24 cellular contexts compared by ENCODE assay signal in the genomic region with DNA sequence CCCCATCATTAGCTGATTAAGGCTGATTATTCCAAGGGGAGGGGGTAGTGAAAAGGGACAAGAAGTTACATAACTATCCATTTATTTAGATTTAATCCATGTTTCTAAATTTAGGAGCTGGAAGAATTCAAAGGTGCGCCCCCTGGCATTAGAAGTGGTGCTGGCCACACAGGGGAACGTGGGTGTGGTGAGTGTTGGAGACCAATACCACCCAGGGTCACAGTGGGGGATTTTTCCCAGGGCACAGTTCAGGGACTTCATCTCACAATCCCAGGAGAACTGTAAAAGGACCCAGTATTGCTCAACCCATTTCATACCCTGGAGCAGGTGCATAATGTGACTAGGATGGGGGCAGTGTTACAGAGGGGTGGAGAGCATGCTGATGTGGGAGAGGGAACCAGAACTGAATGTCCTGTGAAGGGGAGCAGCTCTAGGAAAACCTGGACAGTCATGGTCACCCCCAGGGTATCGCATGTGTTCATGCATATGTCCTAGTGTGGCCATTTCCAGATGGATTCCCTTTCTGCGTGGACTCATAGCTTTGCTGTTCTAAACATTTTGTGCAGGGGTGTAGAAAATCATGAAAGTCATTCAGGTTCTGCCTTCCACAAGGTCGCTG.
DNase-seq lines count a peak whose midpoint lies in the region; ATAC-seq and TF ChIP-seq lines count a peak whose summit lies in the region.
"Had no signal": no experiment of that assay in that cellular context is flagged by ENCODE, and none has a peak within 500 bp of the region (broad histone marks: within the 10 kb centered on the region; RNA-seq: fewer than 3 reads in every experiment).

No MANE protein-coding gene starts in this region.

- H3K4me3 Mint-ChIP-seq in chondrocyte (ENCODE audit: unreplicated experiment): no peak overlapping the region
- H3K4me3 Mint-ChIP-seq in effector memory CD8-positive, alpha-beta T cell: no peak overlapping the region
- H3K4me3 Mint-ChIP-seq: activated CD8-positive, alpha-beta T cell treated with anti-CD3 and anti-CD28 coated beads for 36 hours; activated naive CD8-positive, alpha-beta T cell treated with anti-CD3 and anti-CD28 coated beads, Interleukin-2, amount 10 ng/mL, durations not matched to agents 7 days and 5 days; CD8-positive, alpha-beta memory T cell; immature natural killer cell; T-cell had no signal

- H3K4me1 Mint-ChIP-seq in chondrocyte (ENCODE audit: low read depth): peaks cover 33% of the 10 kb centered on the region
- H3K4me1 Mint-ChIP-seq in effector memory CD8-positive, alpha-beta T cell (ENCODE audit: low read depth in 2 of 2): peaks cover 0 to 4% of the 10 kb centered on the region in 2 donors
- H3K4me1 Mint-ChIP-seq: CD8-positive, alpha-beta memory T cell; immature natural killer cell had no signal

- WGBS in psoas muscle, 3 donors: 32 to 63% (median 43%) methylated on average over 5 of the region's 5 CpGs

- no peaks in the 10 kb centered on the region for H3K27me3 ChIP-seq in psoas muscle (ENCODE audit: insufficient read depth in 3 of 3, low read length in 2 of 3)
- H3K27me3 ChIP-seq: left lung, sigmoid colon, transverse colon had no signal

- H3K27ac ChIP-seq in HEK293 (ENCODE audit: extremely low read depth, low read depth, low read length) (no peak overlapping the region), psoas muscle (peak overlapping the region; percentile 90)
- H3K27ac ChIP-seq: foreskin keratinocyte, left lung had no signal

- H3K27ac Mint-ChIP-seq in chondrocyte (ENCODE audit: unreplicated experiment): peak overlapping the region; percentile 50
- no peak overlapping the region for H3K27ac Mint-ChIP-seq in effector memory CD8-positive, alpha-beta T cell
- H3K27ac Mint-ChIP-seq: activated CD8-positive, alpha-beta T cell treated with anti-CD3 and anti-CD28 coated beads for 36 hours; activated naive CD8-positive, alpha-beta T cell treated with anti-CD3 and anti-CD28 coated beads, Interleukin-2, amount 10 ng/mL, durations not matched to agents 7 days and 5 days; CD8-positive, alpha-beta memory T cell; T-cell had no signal

- intact Hi-C loops in psoas muscle (cut with DNase I): loop anchor here in 1 of 2 donors (1.0 kb wide), 1 partner anchor 34 kb away; no protein-coding TSS in a partner anchor

- H3K4me3 ChIP-seq in HEK293 (ENCODE audit: low read depth, low read length) (no peak overlapping the region), psoas muscle (no peak overlapping the region)
- H3K4me3 ChIP-seq: left lung, sigmoid colon, transverse colon had no signal

- DNase-seq in NCI-H69 (lab: John Stamatoyannopoulos, UW): peak; percentile 32
- no peak for DNase-seq in chondrocyte (ENCODE audit: low spot score)
- DNase-seq in psoas muscle: no peak
- DNase-seq in omental fat pad (ENCODE audit: low spot score): no peak
- DNase-seq in HuH-7.5 (ENCODE audit: low spot score): no peak
- no peak for DNase-seq in effector memory CD8-positive, alpha-beta T cell
- DNase-seq: activated CD8-positive, alpha-beta T cell treated with anti-CD3 and anti-CD28 coated beads for 36 hours; activated effector memory CD4-positive, alpha-beta T cell treated with anti-CD3 and anti-CD28 coated beads, Interleukin-2, amount 50 U/mL, for 16 hours; activated naive CD8-positive, alpha-beta T cell treated with anti-CD3 and anti-CD28 coated beads, Interleukin-2, amount 10 ng/mL, durations not matched to agents 7 days and 5 days; CD8-positive, alpha-beta memory T cell; effector CD4-positive, alpha-beta T cell; GDM1; H7; hippocampal formation; immature natural killer cell; left lung; NCI-H187; SIG-M5; sigmoid colon; T-cell; transverse colon had no signal

- TF ChIP-seq CTCF in HEK293 (tag by site-specific recombination; IDR thresholded peaks at IDR 0.05) (no peak), chondrocyte (IDR thresholded peaks at IDR 0.05) (no peak), psoas muscle (IDR thresholded peaks at IDR 0.05) (no peak), omental fat pad (IDR thresholded peaks at IDR 0.05) (no peak)

- POLR2A ChIA-PET in HEK293 (lab: Yijun Ruan, JAX): interaction anchor here (0.6 kb wide), 1 partner anchor 803 kb away, joined by 3 read pairs; no protein-coding TSS in a partner anchor

- peaks cover 2% of the 10 kb centered on the region for H3K27me3 Mint-ChIP-seq in chondrocyte (ENCODE audit: low read depth)
- H3K27me3 Mint-ChIP-seq in effector memory CD8-positive, alpha-beta T cell: peaks cover 0 to 6% of the 10 kb centered on the region in 2 donors
- H3K27me3 Mint-ChIP-seq: activated CD8-positive, alpha-beta T cell treated with anti-CD3 and anti-CD28 coated beads for 36 hours had no signal

- peak; percentile 71 to 92 (median 88) for ATAC-seq in psoas muscle
- ATAC-seq in omental fat pad (ENCODE audit: low FRiP score): no peak
- no peak for ATAC-seq in effector memory CD8-positive, alpha-beta T cell (replicated peaks)
- ATAC-seq: activated CD4-positive, CD25-positive, alpha-beta regulatory T cell treated with anti-CD3 and anti-CD28 coated beads, Interleukin-2, amount 50 U/mL, for 24 hours; activated CD8-positive, alpha-beta T cell treated with anti-CD3 and anti-CD28 coated beads for 36 hours; T-cell had no signal

- H3K9me3 Mint-ChIP-seq in chondrocyte (ENCODE audit: low read depth): no peaks in the 10 kb centered on the region
- no peaks in the 10 kb centered on the region for H3K9me3 Mint-ChIP-seq in effector memory CD8-positive, alpha-beta T cell
- H3K9me3 Mint-ChIP-seq: activated CD8-positive, alpha-beta T cell treated with anti-CD3 and anti-CD28 coated beads for 36 hours; activated naive CD8-positive, alpha-beta T cell treated with anti-CD3 and anti-CD28 coated beads, Interleukin-2, amount 10 ng/mL, durations not matched to agents 7 days and 5 days; CD8-positive, alpha-beta memory T cell; immature natural killer cell; T-cell had no signal

- H3K4me1 ChIP-seq in HEK293 (ENCODE audit: control insufficient read depth, insufficient read depth, low read length) (0 out of 2 replicates have a peak, but pooled peaks cover 5% of the 10 kb centered on the region), psoas muscle (peaks cover 58% of the 10 kb centered on the region)
- H3K4me1 ChIP-seq: foreskin keratinocyte had no signal

- peaks cover 1% of the 10 kb centered on the region for H3K36me3 Mint-ChIP-seq in chondrocyte (ENCODE audit: low read depth)
- no peaks in the 10 kb centered on the region for H3K36me3 Mint-ChIP-seq in effector memory CD8-positive, alpha-beta T cell (ENCODE audit: insufficient read depth)
- H3K36me3 Mint-ChIP-seq: activated naive CD8-positive, alpha-beta T cell treated with anti-CD3 and anti-CD28 coated beads, Interleukin-2, amount 10 ng/mL, durations not matched to agents 7 days and 5 days; CD8-positive, alpha-beta memory T cell; immature natural killer cell; T-cell had no signal

- no peaks in the 10 kb centered on the region for H3K9me3 ChIP-seq in HEK293 (ENCODE audit: control insufficient read depth, insufficient read depth, low read depth, low read length)
- no peaks in the 10 kb centered on the region for H3K9me3 ChIP-seq in psoas muscle
- H3K9me3 ChIP-seq: left lung, sigmoid colon, transverse colon had no signal

- CTCF ChIA-PET in HEK293 (lab: Yijun Ruan, JAX): interaction anchor here (0.6 to 2.0 kb wide), 8 partner anchors 10 to 179 kb away, joined by 3 to 6 read pairs (median 4); no protein-coding TSS in a partner anchor

- H3K36me3 ChIP-seq in HEK293 (ENCODE audit: control insufficient read depth in 2 of 2, insufficient read depth in 1 of 2, low read length in 2 of 2): no peaks in the 10 kb centered on the region
- H3K36me3 ChIP-seq in psoas muscle (ENCODE audit: insufficient read depth in 1 of 2, low read depth in 1 of 2): no peaks in the 10 kb centered on the region
- H3K36me3 ChIP-seq: left lung, sigmoid colon, transverse colon had no signal

TF ChIP-seq in HEK293, 187 proteins besides CTCF, POLR2A, EP300 and RAD21 (continues in another document):
- TF ChIP-seq, protein P1, sequence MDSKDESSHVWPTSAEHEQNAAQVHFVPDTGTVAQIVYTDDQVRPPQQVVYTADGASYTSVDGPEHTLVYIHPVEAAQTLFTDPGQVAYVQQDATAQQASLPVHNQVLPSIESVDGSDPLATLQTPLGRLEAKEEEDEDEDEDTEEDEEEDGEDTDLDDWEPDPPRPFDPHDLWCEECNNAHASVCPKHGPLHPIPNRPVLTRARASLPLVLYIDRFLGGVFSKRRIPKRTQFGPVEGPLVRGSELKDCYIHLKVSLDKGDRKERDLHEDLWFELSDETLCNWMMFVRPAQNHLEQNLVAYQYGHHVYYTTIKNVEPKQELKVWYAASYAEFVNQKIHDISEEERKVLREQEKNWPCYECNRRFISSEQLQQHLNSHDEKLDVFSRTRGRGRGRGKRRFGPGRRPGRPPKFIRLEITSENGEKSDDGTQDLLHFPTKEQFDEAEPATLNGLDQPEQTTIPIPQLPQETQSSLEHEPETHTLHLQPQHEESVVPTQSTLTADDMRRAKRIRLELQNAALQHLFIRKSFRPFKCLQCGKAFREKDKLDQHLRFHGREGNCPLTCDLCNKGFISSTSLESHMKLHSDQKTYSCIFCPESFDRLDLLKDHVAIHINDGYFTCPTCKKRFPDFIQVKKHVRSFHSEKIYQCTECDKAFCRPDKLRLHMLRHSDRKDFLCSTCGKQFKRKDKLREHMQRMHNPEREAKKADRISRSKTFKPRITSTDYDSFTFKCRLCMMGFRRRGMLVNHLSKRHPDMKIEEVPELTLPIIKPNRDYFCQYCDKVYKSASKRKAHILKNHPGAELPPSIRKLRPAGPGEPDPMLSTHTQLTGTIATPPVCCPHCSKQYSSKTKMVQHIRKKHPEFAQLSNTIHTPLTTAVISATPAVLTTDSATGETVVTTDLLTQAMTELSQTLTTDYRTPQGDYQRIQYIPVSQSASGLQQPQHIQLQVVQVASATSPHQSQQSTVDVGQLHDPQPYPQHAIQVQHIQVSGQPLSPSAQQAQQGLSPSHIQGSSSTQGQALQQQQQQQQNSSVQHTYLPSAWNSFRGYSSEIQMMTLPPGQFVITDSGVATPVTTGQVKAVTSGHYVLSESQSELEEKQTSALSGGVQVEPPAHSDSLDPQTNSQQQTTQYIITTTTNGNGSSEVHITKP (tag by site-specific recombination; IDR thresholded peaks at IDR 0.05): peak; percentile 74; the same call in 1 of the 2 replicates
- no peak for TF ChIP-seq ZBTB1 (tag by site-specific recombination; IDR thresholded peaks at IDR 0.05)
- TF ChIP-seq ZNF529 (tag by site-specific recombination; IDR thresholded peaks at IDR 0.05; ENCODE audit: insufficient replicate concordance): no peak
- TF ChIP-seq ZNF2 (tag by site-specific recombination; IDR thresholded peaks at IDR 0.05): no peak
- TF ChIP-seq ZNF776 (tag by site-specific recombination; IDR thresholded peaks at IDR 0.05; ENCODE audit: borderline replicate concordance): no peak

Comparison
In these comparisons a context has a peak if more than half of its experiments do, and no peak if none do; other contexts are left out.
1. ATAC-seq: peak in psoas muscle (4 of 4); none in omental fat pad (single experiment) and effector memory CD8-positive, alpha-beta T cell (single experiment).